ENCODE assay signal across 32 cellular contexts in genomic region chr17:20244671-20245070, GRCh38.
"Had no signal": no experiment of that assay in that cellular context is flagged by ENCODE, and none has a peak within 500 bp of the region (broad histone marks: within the 10 kb centered on the region; RNA-seq: fewer than 3 reads in every experiment).

No MANE protein-coding gene starts in this region.

- H3K4me1 ChIP-seq: foreskin keratinocyte, heart left ventricle, lower lobe of right lung, right lobe of liver, uterus had no signal

- H3K27me3 Mint-ChIP-seq: activated naive CD4-positive, alpha-beta T cell treated with anti-CD3 and anti-CD28 coated beads, Interleukin-2, amount 10 ng/mL, durations not matched to agents 7 days and 5 days; activated naive CD8-positive, alpha-beta T cell treated with anti-CD3 and anti-CD28 coated beads, Interleukin-2, amount 10 ng/mL, durations not matched to agents 7 days and 5 days; activated T-cell treated with anti-CD3 and anti-CD28 coated beads, Interleukin-2, amount 50 U/mL, for 24 hours; effector memory CD8-positive, alpha-beta T cell; stimulated activated naive CD8-positive, alpha-beta T cell treated with anti-CD3 and anti-CD28 coated beads, Interleukin-15, Interleukin-2, amounts not matched to agents 100 ng/mL and 50 ng/mL, for 24 hours; type B pancreatic cell had no signal

- H3K4me3 ChIP-seq: cardiac muscle cell, coronary artery, heart left ventricle, lower lobe of right lung, right lobe of liver, skin epidermis, thoracic aorta, uterus had no signal

- H3K36me3 ChIP-seq: cardiac muscle cell, right lobe of liver, uterus had no signal

- FAIRE-seq: TTC549 had no signal

- H3K4me3 Mint-ChIP-seq: activated naive CD4-positive, alpha-beta T cell treated with anti-CD3 and anti-CD28 coated beads, Interleukin-2, amount 10 ng/mL, durations not matched to agents 7 days and 5 days; activated naive CD8-positive, alpha-beta T cell treated with anti-CD3 and anti-CD28 coated beads, Interleukin-2, amount 10 ng/mL, durations not matched to agents 7 days and 5 days; activated T-cell treated with anti-CD3 and anti-CD28 coated beads, Interleukin-2, amount 50 U/mL, for 24 hours; effector memory CD8-positive, alpha-beta T cell; nephron; stimulated activated effector memory CD8-positive, alpha-beta T cell treated with anti-CD3 and anti-CD28 coated beads, Interleukin-12 subunit alpha, Interleukin-12 subunit beta, amount 100 ng/mL, for 72 hours; stimulated activated naive CD8-positive, alpha-beta T cell treated with anti-CD3 and anti-CD28 coated beads, Interleukin-15, Interleukin-2, amounts not matched to agents 100 ng/mL and 50 ng/mL, for 24 hours; T-helper 1 cell treated with Interleukin-12 subunit alpha and Interleukin-12 subunit beta and Interleukin-4 antibody, amounts not matched to agents 30 μg/mL and 1 μg/mL, for 36 hours; type B pancreatic cell had no signal

- ATAC-seq: activated CD4-positive, CD25-positive, alpha-beta regulatory T cell treated with anti-CD3 and anti-CD28 coated beads, Interleukin-2, amount 50 U/mL, for 24 hours; effector memory CD8-positive, alpha-beta T cell; foreskin keratinocyte; heart left ventricle; left lobe of liver; lower lobe of right lung; right lobe of liver; stimulated activated effector memory CD8-positive, alpha-beta T cell treated with anti-CD3 and anti-CD28 coated beads, Interleukin-12 subunit alpha, Interleukin-12 subunit beta, amount 100 ng/mL, for 72 hours had no signal

- H3K36me3 Mint-ChIP-seq: stimulated activated effector memory CD8-positive, alpha-beta T cell treated with anti-CD3 and anti-CD28 coated beads, Interleukin-12 subunit alpha, Interleukin-12 subunit beta, amount 100 ng/mL, for 72 hours had no signal

- H3K27ac Mint-ChIP-seq: activated naive CD4-positive, alpha-beta T cell treated with anti-CD3 and anti-CD28 coated beads, Interleukin-2, amount 10 ng/mL, durations not matched to agents 7 days and 5 days; activated naive CD8-positive, alpha-beta T cell treated with anti-CD3 and anti-CD28 coated beads, Interleukin-2, amount 10 ng/mL, durations not matched to agents 7 days and 5 days; activated T-cell treated with anti-CD3 and anti-CD28 coated beads, Interleukin-2, amount 50 U/mL, for 24 hours; effector memory CD8-positive, alpha-beta T cell; nephron; stimulated activated effector memory CD8-positive, alpha-beta T cell treated with anti-CD3 and anti-CD28 coated beads, Interleukin-12 subunit alpha, Interleukin-12 subunit beta, amount 100 ng/mL, for 72 hours; stimulated activated naive CD8-positive, alpha-beta T cell treated with anti-CD3 and anti-CD28 coated beads, Interleukin-15, Interleukin-2, amounts not matched to agents 100 ng/mL and 50 ng/mL, for 24 hours; T-helper 1 cell treated with Interleukin-12 subunit alpha and Interleukin-12 subunit beta and Interleukin-4 antibody, amounts not matched to agents 30 μg/mL and 1 μg/mL, for 36 hours; type B pancreatic cell had no signal

- H3K9me3 Mint-ChIP-seq: activated naive CD4-positive, alpha-beta T cell treated with anti-CD3 and anti-CD28 coated beads, Interleukin-2, amount 10 ng/mL, durations not matched to agents 7 days and 5 days; activated T-cell treated with anti-CD3 and anti-CD28 coated beads, Interleukin-2, amount 50 U/mL, for 24 hours; effector memory CD8-positive, alpha-beta T cell; stimulated activated naive CD8-positive, alpha-beta T cell treated with anti-CD3 and anti-CD28 coated beads, Interleukin-15, Interleukin-2, amounts not matched to agents 100 ng/mL and 50 ng/mL, for 24 hours; T-helper 1 cell treated with Interleukin-12 subunit alpha and Interleukin-12 subunit beta and Interleukin-4 antibody, amounts not matched to agents 30 μg/mL and 1 μg/mL, for 36 hours; type B pancreatic cell had no signal

- DNase-seq: activated CD4-positive, alpha-beta T cell treated with anti-CD3 and anti-CD28 coated beads for 48 hours; activated CD4-positive, alpha-beta T cell treated with anti-CD3 and anti-CD28 coated beads, Interleukin-2, amount 50 U/mL, for 48 hours; activated CD8-positive, alpha-beta memory T cell treated with anti-CD3 and anti-CD28 coated beads, Interleukin-2, amount 50 U/mL, for 4 hours; activated gamma-delta T cell; activated naive CD4-positive, alpha-beta T cell treated with anti-CD3 and anti-CD28 coated beads, Interleukin-2, amount 10 ng/mL, durations not matched to agents 7 days and 5 days; activated naive CD8-positive, alpha-beta T cell treated with anti-CD3 and anti-CD28 coated beads, Interleukin-2, amount 10 ng/mL, durations not matched to agents 7 days and 5 days; activated T-cell treated with anti-CD3 and anti-CD28 coated beads, Interleukin-2, amount 50 U/mL, for 24 hours; amniotic stem cell; cerebellar nuclear complex; effector memory CD8-positive, alpha-beta T cell; foreskin keratinocyte; heart left ventricle; lower lobe of right lung; mesenchymal stem cell; right lobe of liver; stimulated activated CD4-positive, alpha-beta T cell treated with anti-CD3 and anti-CD28 coated beads, Interleukin-4, amount 100 ng/mL, for 24 hours; SW 1271; T-helper 9 cell; uterus; WERI-Rb-1 had no signal

- H3K9me3 ChIP-seq: lower lobe of right lung, right lobe of liver, thoracic aorta had no signal

- H3K27me3 ChIP-seq: cardiac muscle cell, foreskin keratinocyte, heart left ventricle, right lobe of liver, uterus had no signal

- H3K4me1 Mint-ChIP-seq: stimulated activated effector memory CD8-positive, alpha-beta T cell treated with anti-CD3 and anti-CD28 coated beads, Interleukin-12 subunit alpha, Interleukin-12 subunit beta, amount 100 ng/mL, for 72 hours had no signal

- H3K27ac ChIP-seq: cardiac muscle cell, coronary artery, foreskin keratinocyte, heart left ventricle, lower lobe of right lung, right lobe of liver, skin epidermis, thoracic aorta, uterus, WERI-Rb-1 had no signal
